1 cellular context compared by ENCODE assay signal in the genomic region with DNA sequence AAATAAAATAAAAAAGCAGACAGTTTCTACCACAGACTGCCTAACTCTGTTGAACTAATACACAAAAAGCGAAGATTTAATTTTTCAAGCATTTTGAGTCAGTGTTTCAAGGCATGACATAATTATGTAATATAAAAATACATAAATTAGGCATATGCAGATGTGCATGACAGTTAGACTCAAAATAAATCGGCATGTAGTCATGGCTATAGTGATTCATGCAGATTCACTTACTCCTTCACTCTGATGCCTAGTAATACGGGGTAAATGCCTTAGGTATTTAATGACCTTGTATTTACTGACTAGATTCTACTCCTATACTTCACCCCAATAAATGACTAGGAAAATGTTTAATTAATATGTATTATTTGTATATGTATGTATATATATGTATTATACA.
TF ChIP-seq lines count a peak whose summit lies in the region.

No MANE protein-coding gene starts in this region.

TF ChIP-seq in IMR-90, 13 proteins besides CTCF, POLR2A, EP300 and RAD21:
- TF ChIP-seq FOS (IDR thresholded peaks at IDR 0.05; ENCODE audit: low read depth, low read length) (no peak), RCOR1 (IDR thresholded peaks at IDR 0.05; ENCODE audit: insufficient replicate concordance, low read length) (no peak), SMC3 (IDR thresholded peaks at IDR 0.05; ENCODE audit: low read depth, low read length) (no peak), CEBPB (IDR thresholded peaks at IDR 0.05; ENCODE audit: low read depth, low read length) (no peak), MAFK (IDR thresholded peaks at IDR 0.05; ENCODE audit: low read depth, low read length) (no peak), BHLHE40 (IDR thresholded peaks at IDR 0.05; ENCODE audit: low read depth, low read length) (no peak), MXI1 (IDR thresholded peaks at IDR 0.05; ENCODE audit: borderline replicate concordance, low read depth, low read length) (no peak), MAZ (IDR thresholded peaks at IDR 0.05; ENCODE audit: borderline replicate concordance, low read depth, low read length) (no peak), NFE2L2 (IDR thresholded peaks at IDR 0.05; ENCODE audit: low read depth, low read length) (no peak), RFX5 (IDR thresholded peaks at IDR 0.05; ENCODE audit: low read depth, low read length) (no peak)
- TF ChIP-seq, protein P1, sequence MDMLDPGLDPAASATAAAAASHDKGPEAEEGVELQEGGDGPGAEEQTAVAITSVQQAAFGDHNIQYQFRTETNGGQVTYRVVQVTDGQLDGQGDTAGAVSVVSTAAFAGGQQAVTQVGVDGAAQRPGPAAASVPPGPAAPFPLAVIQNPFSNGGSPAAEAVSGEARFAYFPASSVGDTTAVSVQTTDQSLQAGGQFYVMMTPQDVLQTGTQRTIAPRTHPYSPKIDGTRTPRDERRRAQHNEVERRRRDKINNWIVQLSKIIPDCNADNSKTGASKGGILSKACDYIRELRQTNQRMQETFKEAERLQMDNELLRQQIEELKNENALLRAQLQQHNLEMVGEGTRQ (IDR thresholded peaks at IDR 0.05; ENCODE audit: low read depth, low read length) = no peak
- TF ChIP-seq, protein P2, sequence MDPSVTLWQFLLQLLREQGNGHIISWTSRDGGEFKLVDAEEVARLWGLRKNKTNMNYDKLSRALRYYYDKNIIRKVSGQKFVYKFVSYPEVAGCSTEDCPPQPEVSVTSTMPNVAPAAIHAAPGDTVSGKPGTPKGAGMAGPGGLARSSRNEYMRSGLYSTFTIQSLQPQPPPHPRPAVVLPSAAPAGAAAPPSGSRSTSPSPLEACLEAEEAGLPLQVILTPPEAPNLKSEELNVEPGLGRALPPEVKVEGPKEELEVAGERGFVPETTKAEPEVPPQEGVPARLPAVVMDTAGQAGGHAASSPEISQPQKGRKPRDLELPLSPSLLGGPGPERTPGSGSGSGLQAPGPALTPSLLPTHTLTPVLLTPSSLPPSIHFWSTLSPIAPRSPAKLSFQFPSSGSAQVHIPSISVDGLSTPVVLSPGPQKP (IDR thresholded peaks at IDR 0.05; ENCODE audit: borderline replicate concordance, low read depth, low read length) = no peak
